ENCODE assay signal across 9 cellular contexts in genomic region chr1:226332947-226333346, GRCh38. TPM values are rescaled to one million over a fixed set of nuclear protein-coding genes. Genes with fewer than 3 reads are reported as not detected.
A peak's percentile ranks its signal among the peaks of the same experiment; 100 is the strongest.
DNase-seq lines count a peak whose midpoint lies in the region; ATAC-seq and TF ChIP-seq lines count a peak whose summit lies in the region.
"Had no signal": no experiment of that assay in that cellular context is flagged by ENCODE, and none has a peak within 500 bp of the region (broad histone marks: within the 10 kb centered on the region; RNA-seq: fewer than 3 reads in every experiment).

No MANE protein-coding gene starts in this region.

- no peaks in the 10 kb centered on the region for H3K36me3 ChIP-seq in ACC112 (ENCODE audit: insufficient read depth, low read length)

- H3K4me3 ChIP-seq in ACC112 (ENCODE audit: low read depth, low read length) (peak overlapping the region; percentile 67), GM12865 (ENCODE audit: low read depth, low read length) (peak overlapping the region; percentile 34), fibroblast of villous mesenchyme (ENCODE audit: low read depth, low read length) (peak overlapping the region; percentile 37)

- ATAC-seq in SK-N-SH treated with all-trans-retinoic acid at 6 μM for 48 hours (peak; percentile 45; the same call in 2 of the 3 replicates), GM21825 (IDR thresholded peaks at IDR 0.05; ENCODE audit: unreplicated experiment) (no peak), GM18868 (IDR thresholded peaks at IDR 0.05; ENCODE audit: unreplicated experiment) (no peak)

- no peaks in the 10 kb centered on the region for H3K27me3 ChIP-seq in ACC112 (ENCODE audit: insufficient read depth, low read length)

- peak overlapping the region; percentile 58 for H2AFZ ChIP-seq in ACC112 (ENCODE audit: low read length, unreplicated experiment)

- DNase-seq in GM12865 (ENCODE audit: low read depth) = no peak
- peak; percentile 72 for DNase-seq in fibroblast of villous mesenchyme (ENCODE audit: low read depth)
- DNase-seq in HuH-7 (ENCODE audit: low spot score) = no peak
- DNase-seq in kidney tubule cell (ENCODE audit: low spot score) = no peak

- no peak overlapping the region for H3K27ac ChIP-seq in ACC112 (ENCODE audit: low read depth, low read length)
- H3K27ac ChIP-seq: epithelial cell of prostate had no signal

- no peaks in the 10 kb centered on the region for H3K4me1 ChIP-seq in ACC112 (ENCODE audit: control insufficient read depth, insufficient read depth, low read length, unreplicated experiment)

- no peaks in the 10 kb centered on the region for H3K79me2 ChIP-seq in ACC112 (ENCODE audit: control insufficient read depth, insufficient read depth, low read length, unreplicated experiment)

- no peak for TF ChIP-seq CTCF in GM12865 (IDR thresholded peaks at IDR 0.05; ENCODE audit: insufficient read depth, low read depth, low read length, missing control alignments)
- no peak for TF ChIP-seq CTCF in fibroblast of villous mesenchyme (IDR thresholded peaks at IDR 0.05; ENCODE audit: insufficient read depth, low read depth, low read length)

TF ChIP-seq in SK-N-SH treated with all-trans-retinoic acid at 6 μM for 48 hours, 23 proteins besides CTCF, POLR2A, EP300 and RAD21:
- TF ChIP-seq PATZ1 (CRISPR knock-in tag; IDR thresholded peaks at IDR 0.05; ENCODE audit: borderline replicate concordance) (no peak), TOX (CRISPR knock-in tag; IDR thresholded peaks at IDR 0.05; ENCODE audit: borderline replicate concordance) (no peak), ZNF565 (CRISPR knock-in tag; conservative IDR thresholded peaks at IDR 0.05; ENCODE audit: low read depth) (no peak), CSDC2 (CRISPR knock-in tag; IDR thresholded peaks at IDR 0.05) (no peak), OSR1 (CRISPR knock-in tag; IDR thresholded peaks at IDR 0.05) (no peak), GLIS3 (CRISPR knock-in tag; IDR thresholded peaks at IDR 0.05) (no peak), ZNF70 (CRISPR knock-in tag; IDR thresholded peaks at IDR 0.05) (no peak), ZFP3 (CRISPR knock-in tag; IDR thresholded peaks at IDR 0.05) (no peak), PPARA (CRISPR knock-in tag; IDR thresholded peaks at IDR 0.05; ENCODE audit: borderline replicate concordance) (no peak), CSRNP3 (CRISPR knock-in tag; IDR thresholded peaks at IDR 0.05) (no peak)
TF ChIP-seq in SK-N-SH treated with all-trans-retinoic acid at 6 μM for 48 hours: peak in this region for 0.

RNA-seq across cellular contexts. Expression of gene LIN9, which starts 24.0 kb away (rescaled TPM):
- total RNA-seq in fibroblast of villous mesenchyme = 4.2 and 5.6 TPM in 2 replicates
